Comparison of ENCODE assay signal across 26 cellular contexts in genomic region chr1:174001573-174001972, GRCh38. TPM values are rescaled to one million over a fixed set of nuclear protein-coding genes. Genes with fewer than 3 reads are reported as not detected.
DNase-seq lines count a peak whose midpoint lies in the region; ATAC-seq, FAIRE-seq and TF ChIP-seq lines count a peak whose summit lies in the region.
"Had no signal": no experiment of that assay in that cellular context is flagged by ENCODE, and none has a peak within 500 bp of the region (broad histone marks: within the 10 kb centered on the region; RNA-seq: fewer than 3 reads in every experiment).

No MANE protein-coding gene starts in this region.

- no peaks in the 10 kb centered on the region for H3K27me3 ChIP-seq in CD4-positive, alpha-beta T cell (ENCODE audit: control insufficient read depth, insufficient read depth, low read length)
- H3K27me3 ChIP-seq in GM23338 (ENCODE audit: insufficient read depth) = no peaks in the 10 kb centered on the region
- H3K27me3 ChIP-seq in adrenal gland = no peaks in the 10 kb centered on the region
- H3K27me3 ChIP-seq: SJSA1 had no signal

- no peaks in the 10 kb centered on the region for H3F3A ChIP-seq in GM23338 (replicated peaks; ENCODE audit: low read depth)

- no peaks in the 10 kb centered on the region for H3K9me2 ChIP-seq in GM23338 (ENCODE audit: insufficient read depth)

- H3K9me3 Mint-ChIP-seq in CD4-positive, alpha-beta T cell = no peaks in the 10 kb centered on the region
- H3K9me3 Mint-ChIP-seq in GM23338 (no peaks in the 10 kb centered on the region), nephron progenitor cell (no peaks in the 10 kb centered on the region)
- H3K9me3 Mint-ChIP-seq: CD8-positive, alpha-beta memory T cell; HFFc6 had no signal

- H3K36me3 ChIP-seq in GM23338 (ENCODE audit: insufficient read depth) (no peaks in the 10 kb centered on the region), adrenal gland (replicated peaks in 1 of 2) (no peaks in the 10 kb centered on the region)

- peak; percentile 76 for FAIRE-seq in TTC549 (lab: Jason Lieb, UNC)
- FAIRE-seq: GM19239, HTR-8/SVneo had no signal

- 73 to 89% (median 80%) methylated on average over 3 of the region's 3 CpGs for WGBS in adrenal gland, 4 donors

- H3K4me1 ChIP-seq in GM23338 (ENCODE audit: insufficient read depth) = 0 out of 2 replicates have a peak, but pooled peaks cover 11% of the 10 kb centered on the region
- peaks cover 45 to 76% of the 10 kb centered on the region in 2 donors for H3K4me1 ChIP-seq in adrenal gland (replicated peaks in 1 of 2)

- H2AFZ ChIP-seq in GM23338 = no peak overlapping the region
- H2AFZ ChIP-seq: PC-9 had no signal

- intact Hi-C loops in CD4-positive, alpha-beta T cell (cut with DNase I, micrococcal nuclease) = no loop called here
- intact Hi-C loops in adrenal gland (cut with DNase I) = no loop called here

- peaks cover 30% of the 10 kb centered on the region for H4K20me1 ChIP-seq in GM23338 (replicated peaks; ENCODE audit: insufficient read depth)

- CTCF ChIA-PET in CD4-positive, alpha-beta T cell (lab: Charles Lee) = no interaction called here

- TF ChIP-seq POLR2A in adrenal gland (IDR thresholded peaks at IDR 0.05) = no peak

- peaks cover 24% of the 10 kb centered on the region for H3K36me3 Mint-ChIP-seq in CD4-positive, alpha-beta T cell (ENCODE audit: low read depth)
- H3K36me3 Mint-ChIP-seq in GM23338 (ENCODE audit: low read depth) (no peaks in the 10 kb centered on the region), nephron progenitor cell (ENCODE audit: low read depth) (peaks cover 21% of the 10 kb centered on the region)

- H3K27ac Mint-ChIP-seq in CD4-positive, alpha-beta T cell = peak overlapping the region; percentile 50
- H3K27ac Mint-ChIP-seq in GM23338 (no peak overlapping the region), nephron progenitor cell (peak overlapping the region; percentile 14)
- H3K27ac Mint-ChIP-seq: B cell had no signal

- no peak overlapping the region for H3K4me3 ChIP-seq in GM23338
- no peak overlapping the region for H3K4me3 ChIP-seq in adrenal gland
- H3K4me3 ChIP-seq: PC-9, SJSA1 had no signal

- H3K4me2 ChIP-seq in GM23338 = no peak overlapping the region
- H3K4me2 ChIP-seq: KMS-11, PC-9 had no signal

- ATAC-seq in CD4-positive, alpha-beta T cell (ENCODE audit: poor library complexity) = no peak
- ATAC-seq in GM23338 = peak; percentile 25; the same call in 1 of the 3 replicates
- ATAC-seq: Right ventricle myocardium inferior had no signal

- H3K4me1 Mint-ChIP-seq in CD4-positive, alpha-beta T cell (ENCODE audit: low read depth) = peaks cover 83% of the 10 kb centered on the region
- H3K4me1 Mint-ChIP-seq in GM23338 (peaks cover 21% of the 10 kb centered on the region; the same call in 2 of the 3 replicates), nephron progenitor cell (peaks cover 13% of the 10 kb centered on the region)

- H3K27me3 Mint-ChIP-seq in CD4-positive, alpha-beta T cell = no peaks in the 10 kb centered on the region
- H3K27me3 Mint-ChIP-seq in GM23338 (ENCODE audit: insufficient read depth, low read depth, poor library complexity) = no peaks in the 10 kb centered on the region
- H3K27me3 Mint-ChIP-seq in nephron progenitor cell (ENCODE audit: low read depth, poor library complexity) = no peaks in the 10 kb centered on the region
- H3K27me3 Mint-ChIP-seq: B cell; CD8-positive, alpha-beta memory T cell had no signal

- no peak overlapping the region for H3K4me3 Mint-ChIP-seq in CD4-positive, alpha-beta T cell
- H3K4me3 Mint-ChIP-seq in GM23338 = no peak overlapping the region
- H3K4me3 Mint-ChIP-seq in nephron progenitor cell = no peak overlapping the region
- H3K4me3 Mint-ChIP-seq: B cell, HFFc6 had no signal

- DNase-seq in CD4-positive, alpha-beta T cell = no peak
- DNase-seq in GM23338 (ENCODE audit: low spot score) (no peak), nephron progenitor cell (no peak), NCI-H1436 (lab: John Stamatoyannopoulos, UW) (no peak), adrenal gland (no peak)
- no peak for DNase-seq in stimulated activated CD4-positive, alpha-beta T cell treated with anti-CD3 and anti-CD28 coated beads, Interleukin-4, amount 100 ng/mL, for 24 hours
- DNase-seq: CD8-positive, alpha-beta memory T cell; DMS 273 treated with DMSO at 0.1 percent for 48 hours; DMS79 treated with DMSO at 0.1 percent for 48 hours; H7; HFFc6; NCI-H1048; NCI-H1417; NCI-H1694 treated with DMSO at 0.1 percent for 48 hours; NCI-H2081; NCI-H2227 treated with DMSO at 0.1 percent for 48 hours; NCI-H526 treated with DMSO at 0.1 percent for 48 hours; PC-9 had no signal

- POLR2A ChIA-PET in CD4-positive, alpha-beta T cell (lab: Charles Lee) = interaction anchor here (1.6 kb wide), 1 partner anchor 20 kb away, joined by 6 read pairs; the partner anchor contains the start of gene RC3H1

- no peaks in the 10 kb centered on the region for H3K9me3 ChIP-seq in CD4-positive, alpha-beta T cell (ENCODE audit: control insufficient read depth, low read length)
- H3K9me3 ChIP-seq in adrenal gland (replicated peaks in 1 of 3) = no peaks in the 10 kb centered on the region
- H3K9me3 ChIP-seq: SJSA1 had no signal

- no peak for TF ChIP-seq CTCF in CD4-positive, alpha-beta T cell (IDR thresholded peaks at IDR 0.05)
- TF ChIP-seq CTCF in GM23338 (conservative IDR thresholded peaks at IDR 0.05; ENCODE audit: low read depth in 2 of 2) = no peak
- no peak for TF ChIP-seq CTCF in nephron progenitor cell (IDR thresholded peaks at IDR 0.05)
- TF ChIP-seq CTCF in adrenal gland (IDR thresholded peaks at IDR 0.05) = no peak

- no peak overlapping the region for H3K27ac ChIP-seq in CD4-positive, alpha-beta T cell (ENCODE audit: low read depth, low read length)
- H3K27ac ChIP-seq in GM23338 (ENCODE audit: low read depth) = no peak overlapping the region
- peak overlapping the region in 1 of 5 donors; percentile 38 for H3K27ac ChIP-seq in adrenal gland
- H3K27ac ChIP-seq: C4-2B, KMS-11, PC-9, SJSA1 had no signal

- H3K79me2 ChIP-seq in GM23338 (replicated peaks; ENCODE audit: insufficient read depth) = peaks cover 97% of the 10 kb centered on the region

TF ChIP-seq in GM23338, 12 proteins besides CTCF, POLR2A, EP300 and RAD21 (continues in another document):
- no peak for TF ChIP-seq STAT1 (IDR thresholded peaks at IDR 0.05; ENCODE audit: unreplicated experiment)
- TF ChIP-seq ZNF114 (CRISPR knock-in tag; IDR thresholded peaks at IDR 0.05) = no peak
- no peak for TF ChIP-seq CREB1 (CRISPR knock-in tag; IDR thresholded peaks at IDR 0.05; ENCODE audit: low read depth)
- no peak for TF ChIP-seq ETS1 (IDR thresholded peaks at IDR 0.05)
- no peak for TF ChIP-seq NANOG (IDR thresholded peaks at IDR 0.05; ENCODE audit: borderline replicate concordance)
- TF ChIP-seq POLR2AphosphoS5 (IDR thresholded peaks at IDR 0.05; ENCODE audit: low read depth) = no peak

RNA-seq across cellular contexts. Expression of gene RC3H1, which starts 20.6 kb away (rescaled TPM):
- total RNA-seq in CD4-positive, alpha-beta T cell = 10 to 100 TPM; 38.0 to 40.4 TPM
- total RNA-seq in GM23338 (2014; rRNA removed; shearing (Covaris generic)) = 21.6 and 24.5 TPM in 2 replicates
- polyA plus RNA-seq in GM23338 (2016; fragmentation: Nextera tagmentation; extraction: Ambion mirVana) (4.7 and 6.8 TPM in 2 replicates), adrenal gland (10 to 100 TPM in 1 of 3 donors, 1 to 10 TPM in 2; 3.6 to 12.1 (median 6.7) TPM)
- 10 to 100 TPM; 19.3 to 36.2 (median 27.5) TPM for total RNA-seq in adrenal gland
